Comparison of ENCODE assay signal across 10 cellular contexts in the genomic region with DNA sequence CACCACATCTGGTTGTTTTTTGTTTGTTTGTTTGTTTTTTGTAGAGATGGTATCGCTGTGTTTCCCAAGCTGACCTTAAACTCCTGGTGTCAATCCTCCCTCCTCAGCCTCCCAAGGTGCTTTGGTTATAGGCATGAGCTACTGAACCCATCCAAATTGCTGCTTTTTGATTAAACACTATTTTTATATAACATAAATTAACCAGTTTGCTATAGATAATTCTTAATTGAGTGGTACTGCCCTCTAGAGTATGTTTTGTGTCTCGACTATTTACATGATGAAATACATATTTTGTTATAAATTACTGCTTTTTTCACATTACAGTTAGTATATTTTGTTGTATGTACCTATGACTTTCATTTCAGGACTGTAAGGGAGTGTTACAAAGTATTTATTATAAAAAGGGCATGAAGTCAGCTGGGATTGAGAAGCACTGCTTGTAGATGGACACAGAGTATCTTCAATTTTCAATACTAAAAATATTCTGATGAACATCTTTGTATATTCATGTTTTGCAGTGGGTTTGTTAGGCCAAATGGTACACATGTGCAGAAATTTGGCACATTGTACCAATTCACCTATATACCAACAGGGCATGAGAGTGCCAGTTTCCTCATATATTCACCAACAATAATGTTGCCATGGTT. TPM values are rescaled to one million over a fixed set of nuclear protein-coding genes. Genes with fewer than 3 reads are reported as not detected.
DNase-seq lines count a peak whose midpoint lies in the region; ATAC-seq, FAIRE-seq and TF ChIP-seq lines count a peak whose summit lies in the region.
"Had no signal": no experiment of that assay in that cellular context is flagged by ENCODE, and none has a peak within 500 bp of the region (broad histone marks: within the 10 kb centered on the region; RNA-seq: fewer than 3 reads in every experiment).

No MANE protein-coding gene starts in this region.

- ATAC-seq in left lobe of liver: peak; percentile 37
- no peak for ATAC-seq in HG03045 (IDR thresholded peaks at IDR 0.05; ENCODE audit: unreplicated experiment)

- no peaks in the 10 kb centered on the region for H3K9me3 ChIP-seq in astrocyte (ENCODE audit: insufficient read depth, low read depth, low read length)

- CTCF ChIA-PET in BJ (lab: Yijun Ruan, JAX): interaction anchor here (0.6 to 1.6 kb wide), 10 partner anchors 8 to 736 kb away, joined by 3 to 10 read pairs (median 4); no protein-coding TSS in a partner anchor

- H3K4me2 ChIP-seq in astrocyte (ENCODE audit: low read length): no peak overlapping the region

- no peaks in the 10 kb centered on the region for H3K4me1 ChIP-seq in astrocyte (ENCODE audit: insufficient read depth, low read length)

- H3K36me3 ChIP-seq in BJ (ENCODE audit: control insufficient read depth, insufficient read depth, low read length) (no peaks in the 10 kb centered on the region), astrocyte (ENCODE audit: insufficient read depth, low read length) (no peaks in the 10 kb centered on the region)

- no peak overlapping the region for H3K9ac ChIP-seq in astrocyte (ENCODE audit: low read length)

- no peaks in the 10 kb centered on the region for H4K20me1 ChIP-seq in astrocyte (ENCODE audit: insufficient read depth, low read length)

- TF ChIP-seq CTCF in BJ (IDR thresholded peaks at IDR 0.05; ENCODE audit: insufficient read depth, low read depth, low read length) (peak; percentile 36; the same call in 1 of the 2 replicates), HFFc6 (IDR thresholded peaks at IDR 0.05) (peak; percentile 77), astrocyte (IDR thresholded peaks at IDR 0.05; ENCODE audit: insufficient read depth, low read depth, low read length) (peak; percentile 30), GM13976 (IDR thresholded peaks at IDR 0.05; ENCODE audit: borderline replicate concordance, control extremely low read depth, extremely low read depth, insufficient read depth, missing control alignments) (no peak)

- H3K79me2 ChIP-seq in astrocyte (ENCODE audit: insufficient read depth, low read length): no peaks in the 10 kb centered on the region

- no peaks in the 10 kb centered on the region for H3K9me3 Mint-ChIP-seq in HFFc6
- H3K9me3 Mint-ChIP-seq in astrocyte (ENCODE audit: unreplicated experiment): peaks cover 2% of the 10 kb centered on the region
- H3K9me3 Mint-ChIP-seq: activated T-helper 2 cell treated with anti-CD3 and anti-CD28 coated beads, Interferon-gamma antibody, Interleukin-2, Interleukin-4, amounts not matched to agents 10 μg/mL and 5 μg/mL and 100 μg/mL, durations not matched to agents 14 hours and 24 hours and 36 hours had no signal

- H3K4me3 Mint-ChIP-seq in HFFc6 (no peak overlapping the region), astrocyte (ENCODE audit: unreplicated experiment) (no peak overlapping the region)

- H3K27ac Mint-ChIP-seq in HFFc6: no peak overlapping the region
- H3K27ac Mint-ChIP-seq in astrocyte (ENCODE audit: unreplicated experiment): no peak overlapping the region
- H3K27ac Mint-ChIP-seq: activated T-helper 2 cell treated with anti-CD3 and anti-CD28 coated beads, Interferon-gamma antibody, Interleukin-2, Interleukin-4, amounts not matched to agents 10 μg/mL and 5 μg/mL and 100 μg/mL, durations not matched to agents 14 hours and 24 hours and 36 hours had no signal

- POLR2A ChIA-PET in BJ (lab: Charles Lee): no interaction called here

- H3K4me3 ChIP-seq in BJ (ENCODE audit: low read depth, low read length): no peak overlapping the region
- no peak overlapping the region for H3K4me3 ChIP-seq in astrocyte (ENCODE audit: insufficient read depth, low read depth, low read length)

- peaks cover 1% of the 10 kb centered on the region; the same call in 1 of the 2 replicates for H3K27me3 ChIP-seq in BJ (ENCODE audit: control insufficient read depth, insufficient read depth, low read length)
- no peaks in the 10 kb centered on the region for H3K27me3 ChIP-seq in astrocyte (ENCODE audit: insufficient read depth, low read length)

- FAIRE-seq in astrocyte (lab: Jason Lieb, UNC): peak; percentile 41

- H3K36me3 Mint-ChIP-seq in HFFc6 (ENCODE audit: low read depth) (no peaks in the 10 kb centered on the region), astrocyte (ENCODE audit: low read depth, unreplicated experiment) (peaks cover 4% of the 10 kb centered on the region)

- peak overlapping the region; percentile 14 for H2AFZ ChIP-seq in astrocyte (ENCODE audit: low read depth, low read length)

- H3K4me1 Mint-ChIP-seq in HFFc6 (ENCODE audit: low read depth) (no peaks in the 10 kb centered on the region), astrocyte (ENCODE audit: low read depth, unreplicated experiment) (no peaks in the 10 kb centered on the region)

- no peak overlapping the region for H3K27ac ChIP-seq in astrocyte (ENCODE audit: low read depth, low read length)
- H3K27ac ChIP-seq: epithelial cell of prostate had no signal

- DNase-seq in BJ (ENCODE audit: low read depth): no peak
- no peak for DNase-seq in HFFc6
- DNase-seq in astrocyte (ENCODE audit: low read depth): no peak
- DNase-seq in left lobe of liver (ENCODE audit: low spot score): no peak
- no peak for DNase-seq in GM13976 (ENCODE audit: low spot score)
- DNase-seq in KBM-7: no peak
- no peak for DNase-seq in central memory CD4-positive, alpha-beta T cell

- in situ Hi-C loops in GM13976 (cut with MboI; ENCODE audit: low sequenced_read_pairs, unreplicated experiment): no loop called here
- in situ Hi-C loops in KBM-7 (cut with MboI; ENCODE audit: low pct_unique_long_range_greater_than_20kb, low sequenced_read_pairs): no loop called here

- H3K27me3 Mint-ChIP-seq in HFFc6 (ENCODE audit: insufficient read depth) (peaks cover 8% of the 10 kb centered on the region), astrocyte (ENCODE audit: low read depth, unreplicated experiment) (peaks cover 2% of the 10 kb centered on the region)

RNA-seq across cellular contexts. Expression of a gene that starts 14.9 kb away (rescaled TPM):
- 25.2 and 65.0 TPM in 2 replicates for polyA plus RNA-seq in BJ (2011; rRNA removed)
- polyA minus RNA-seq in BJ (2011; rRNA and poly(A)+ RNA removed): 41.6 and 42.2 TPM in 2 replicates
- total RNA-seq in HFFc6 (2021; fragmentation: NEBNext Ultra II Directional; extraction: Animal tissue kit (Norgen Biotek cat#: 25700)): 100 to 1,000 TPM; 108 to 130 (median 115) TPM
- total RNA-seq in astrocyte (103 and 118 TPM in 2 replicates), left lobe of liver (45.7 TPM)
